Comparison of ENCODE assay signal across 9 cellular contexts in genomic region chr6:25366785-25367657, GRCh38.
A peak's percentile ranks its signal among the peaks of the same experiment; 100 is the strongest.
DNase-seq lines count a peak whose midpoint lies in the region; ATAC-seq and TF ChIP-seq lines count a peak whose summit lies in the region.
"Had no signal": no experiment of that assay in that cellular context is flagged by ENCODE, and none has a peak within 500 bp of the region (broad histone marks: within the 10 kb centered on the region; RNA-seq: fewer than 3 reads in every experiment).

No MANE protein-coding gene starts in this region.

- H3K4me3 ChIP-seq in OCI-LY3 (ENCODE audit: low read length) (no peak overlapping the region), choroid plexus epithelial cell (ENCODE audit: low read depth, low read length) (no peak overlapping the region), aorta (ENCODE audit: low read length in 2 of 2) (no peak overlapping the region)
- H3K4me3 ChIP-seq: K562 had no signal

- TF ChIP-seq CTCF in OCI-LY3 (IDR thresholded peaks at IDR 0.05; ENCODE audit: low read depth, low read length) = no peak
- no peak for TF ChIP-seq CTCF in choroid plexus epithelial cell (conservative IDR thresholded peaks at IDR 0.05; ENCODE audit: low read depth, low read length)

- ATAC-seq in aorta (ENCODE audit: low FRiP score) = no peak
- ATAC-seq: K562 had no signal

- no peaks in the 10 kb centered on the region for H3K79me2 ChIP-seq in OCI-LY3 (ENCODE audit: low read length)

- no peak overlapping the region for H3K27ac ChIP-seq in OCI-LY3 (ENCODE audit: low read length)
- H3K27ac ChIP-seq in aorta (ENCODE audit: low read depth in 1 of 2, low read length in 2 of 2) = peak overlapping the region; percentile 1 to 28

- 17 to 26% methylated on average over 1 of the region's 1 CpG for WGBS in aorta, 2 donors

- no peaks in the 10 kb centered on the region; the same call in 1 of the 2 replicates for H3K4me1 ChIP-seq in OCI-LY3 (ENCODE audit: low read length)
- H3K4me1 ChIP-seq in aorta (ENCODE audit: control insufficient read depth in 1 of 2, insufficient read depth in 2 of 2, low read length in 2 of 2) = peaks cover 13 to 18% of the 10 kb centered on the region in 2 donors

- peak overlapping the region; percentile 4; the same call in 1 of the 2 replicates for H3K4me2 ChIP-seq in OCI-LY3 (ENCODE audit: low read length)

- no peak overlapping the region for H3K9ac ChIP-seq in OCI-LY3 (ENCODE audit: low read length)

- no peaks in the 10 kb centered on the region for H3K36me3 ChIP-seq in OCI-LY3 (replicated peaks; ENCODE audit: low read depth, low read length)
- no peaks in the 10 kb centered on the region for H3K36me3 ChIP-seq in aorta (ENCODE audit: control insufficient read depth in 1 of 2, insufficient read depth in 2 of 2, low read length in 1 of 2)

- no peak overlapping the region for H2AFZ ChIP-seq in OCI-LY3 (ENCODE audit: low read depth, low read length)

- H3K27me3 ChIP-seq in OCI-LY3 (ENCODE audit: low read depth, low read length) (no peaks in the 10 kb centered on the region), aorta (ENCODE audit: control insufficient read depth in 1 of 2, insufficient read depth in 2 of 2, low read length in 1 of 2) (no peaks in the 10 kb centered on the region)

- intact Hi-C loops in aorta (cut with DNase I) = no loop called here

- H3K9me3 ChIP-seq in OCI-LY3 (ENCODE audit: insufficient read depth, low read length) (no peaks in the 10 kb centered on the region), aorta (ENCODE audit: control insufficient read depth, low read length) (no peaks in the 10 kb centered on the region)

- H4K20me1 ChIP-seq in OCI-LY3 (ENCODE audit: insufficient read depth, low read length) = no peaks in the 10 kb centered on the region

- DNase-seq in stimulated activated naive CD4-positive, alpha-beta T cell (lab: John Stamatoyannopoulos, UW) = peak; percentile 23 to 81 (median 62)
- DNase-seq in stimulated activated naive CD4-positive, alpha-beta T cell treated with Interleukin-2 at 50 U/mL for 16 hours (lab: John Stamatoyannopoulos, UW) = no peak
- DNase-seq in choroid plexus epithelial cell (ENCODE audit: low read depth) (peak; percentile 8), aorta (no peak), D341Med (ENCODE audit: low spot score) (no peak), NCI-H524 (lab: John Stamatoyannopoulos, UW) (no peak), DMS114 treated with DMSO at 0.1 percent for 48 hours (lab: John Stamatoyannopoulos, UW; ENCODE audit: unreplicated experiment) (no peak)

Comparison
In these comparisons a context has a peak if more than half of its experiments do, and no peak if none do; other contexts are left out.
1. DNase-seq: peak in stimulated activated naive CD4-positive, alpha-beta T cell (6 of 6) and choroid plexus epithelial cell (single experiment); none in stimulated activated naive CD4-positive, alpha-beta T cell treated with Interleukin-2 at 50 U/mL for 16 hours (single experiment), aorta (0 of 2), D341Med (single experiment), NCI-H524 (0 of 2) and DMS114 treated with DMSO at 0.1 percent for 48 hours (single experiment).